In the genomic region with DNA sequence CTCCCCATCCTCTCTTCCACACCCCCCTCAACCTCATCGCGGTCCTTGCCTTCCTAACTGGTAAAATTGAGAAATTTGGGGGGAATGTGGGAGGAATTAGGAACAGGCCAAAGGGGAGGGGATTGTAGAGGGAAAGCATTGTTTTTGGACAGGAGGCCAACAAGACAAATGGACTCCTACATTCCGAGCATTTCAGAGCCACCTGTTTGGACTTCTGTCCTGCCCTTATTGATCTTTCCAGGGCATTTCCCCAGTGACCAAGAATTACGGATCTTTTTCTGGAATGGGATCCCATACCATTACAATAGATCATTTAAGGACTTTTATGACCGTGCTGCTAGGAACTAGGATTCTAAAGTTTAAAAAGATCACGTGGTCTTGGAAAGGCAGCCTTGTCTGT, we compare ENCODE assay signal across 2 cellular contexts.
TF ChIP-seq lines count a peak whose summit lies in the region.

No MANE protein-coding gene starts in this region.

TF ChIP-seq in K562, 482 proteins besides CTCF, POLR2A, EP300 and RAD21:
- no peak for TF ChIP-seq RUNX1 (IDR thresholded peaks at IDR 0.05; ENCODE audit: low read depth)
- TF ChIP-seq, protein P1, sequence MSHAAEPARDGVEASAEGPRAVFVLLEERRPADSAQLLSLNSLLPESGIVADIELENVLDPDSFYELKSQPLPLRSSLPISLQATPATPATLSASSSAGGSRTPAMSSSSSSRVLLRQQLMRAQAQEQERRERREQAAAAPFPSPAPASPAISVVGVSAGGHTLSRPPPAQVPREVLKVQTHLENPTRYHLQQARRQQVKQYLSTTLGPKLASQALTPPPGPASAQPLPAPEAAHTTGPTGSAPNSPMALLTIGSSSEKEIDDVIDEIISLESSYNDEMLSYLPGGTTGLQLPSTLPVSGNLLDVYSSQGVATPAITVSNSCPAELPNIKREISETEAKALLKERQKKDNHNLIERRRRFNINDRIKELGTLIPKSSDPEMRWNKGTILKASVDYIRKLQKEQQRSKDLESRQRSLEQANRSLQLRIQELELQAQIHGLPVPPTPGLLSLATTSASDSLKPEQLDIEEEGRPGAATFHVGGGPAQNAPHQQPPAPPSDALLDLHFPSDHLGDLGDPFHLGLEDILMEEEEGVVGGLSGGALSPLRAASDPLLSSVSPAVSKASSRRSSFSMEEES (CRISPR knock-in tag; IDR thresholded peaks at IDR 0.05): peak; percentile 40; the same call in 1 of the 2 replicates

TF ChIP-seq in HepG2, 621 proteins besides CTCF, POLR2A, EP300 and RAD21:
- TF ChIP-seq, protein P2, sequence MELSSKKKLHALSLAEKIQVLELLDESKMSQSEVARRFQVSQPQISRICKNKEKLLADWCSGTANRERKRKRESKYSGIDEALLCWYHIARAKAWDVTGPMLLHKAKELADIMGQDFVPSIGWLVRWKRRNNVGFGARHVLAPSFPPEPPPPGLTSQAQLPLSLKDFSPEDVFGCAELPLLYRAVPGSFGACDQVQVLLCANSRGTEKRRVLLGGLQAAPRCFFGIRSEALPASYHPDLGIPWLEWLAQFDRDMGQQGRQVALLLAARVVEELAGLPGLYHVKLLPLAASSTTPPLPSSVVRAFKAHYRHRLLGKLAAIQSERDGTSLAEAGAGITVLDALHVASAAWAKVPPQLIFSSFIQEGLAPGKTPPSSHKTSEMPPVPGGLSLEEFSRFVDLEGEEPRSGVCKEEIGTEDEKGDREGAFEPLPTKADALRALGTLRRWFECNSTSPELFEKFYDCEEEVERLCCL (CRISPR knock-in tag; IDR thresholded peaks at IDR 0.05; ENCODE audit: borderline replicate concordance): no peak
- no peak for TF ChIP-seq ZFP90 (CRISPR knock-in tag; IDR thresholded peaks at IDR 0.05; ENCODE audit: borderline replicate concordance)
- TF ChIP-seq, protein P3, sequence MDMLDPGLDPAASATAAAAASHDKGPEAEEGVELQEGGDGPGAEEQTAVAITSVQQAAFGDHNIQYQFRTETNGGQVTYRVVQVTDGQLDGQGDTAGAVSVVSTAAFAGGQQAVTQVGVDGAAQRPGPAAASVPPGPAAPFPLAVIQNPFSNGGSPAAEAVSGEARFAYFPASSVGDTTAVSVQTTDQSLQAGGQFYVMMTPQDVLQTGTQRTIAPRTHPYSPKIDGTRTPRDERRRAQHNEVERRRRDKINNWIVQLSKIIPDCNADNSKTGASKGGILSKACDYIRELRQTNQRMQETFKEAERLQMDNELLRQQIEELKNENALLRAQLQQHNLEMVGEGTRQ (IDR thresholded peaks at IDR 0.05; ENCODE audit: low read depth, low read length): peak; percentile 22; the same call in 1 of the 2 replicates
- TF ChIP-seq, protein P3 (CRISPR knock-in tag; IDR thresholded peaks at IDR 0.05; ENCODE audit: borderline replicate concordance): no peak
- TF ChIP-seq SAFB2 (CRISPR knock-in tag; IDR thresholded peaks at IDR 0.05; ENCODE audit: borderline replicate concordance, low read depth): no peak
- TF ChIP-seq, protein P4, sequence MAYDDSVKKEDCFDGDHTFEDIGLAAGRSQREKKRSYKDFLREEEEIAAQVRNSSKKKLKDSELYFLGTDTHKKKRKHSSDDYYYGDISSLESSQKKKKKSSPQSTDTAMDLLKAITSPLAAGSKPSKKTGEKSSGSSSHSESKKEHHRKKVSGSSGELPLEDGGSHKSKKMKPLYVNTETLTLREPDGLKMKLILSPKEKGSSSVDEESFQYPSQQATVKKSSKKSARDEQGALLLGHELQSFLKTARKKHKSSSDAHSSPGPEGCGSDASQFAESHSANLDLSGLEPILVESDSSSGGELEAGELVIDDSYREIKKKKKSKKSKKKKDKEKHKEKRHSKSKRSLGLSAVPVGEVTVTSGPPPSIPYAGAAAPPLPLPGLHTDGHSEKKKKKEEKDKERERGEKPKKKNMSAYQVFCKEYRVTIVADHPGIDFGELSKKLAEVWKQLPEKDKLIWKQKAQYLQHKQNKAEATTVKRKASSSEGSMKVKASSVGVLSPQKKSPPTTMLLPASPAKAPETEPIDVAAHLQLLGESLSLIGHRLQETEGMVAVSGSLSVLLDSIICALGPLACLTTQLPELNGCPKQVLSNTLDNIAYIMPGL (CRISPR knock-in tag; IDR thresholded peaks at IDR 0.05; ENCODE audit: borderline replicate concordance in 1 of 2, low read depth in 1 of 2): no peak
- TF ChIP-seq JARID2 (CRISPR knock-in tag; IDR thresholded peaks at IDR 0.05; ENCODE audit: insufficient replicate concordance): no peak
- TF ChIP-seq HDAC2 (CRISPR knock-in tag; IDR thresholded peaks at IDR 0.05): no peak
- TF ChIP-seq RBM39 (IDR thresholded peaks at IDR 0.05; ENCODE audit: low read depth, low read length, poor library complexity, severe bottlenecking): no peak
- no peak for TF ChIP-seq ZNF703 (CRISPR knock-in tag; IDR thresholded peaks at IDR 0.05; ENCODE audit: borderline replicate concordance)
- TF ChIP-seq FOXC1 (CRISPR knock-in tag; IDR thresholded peaks at IDR 0.05; ENCODE audit: borderline replicate concordance): no peak
- no peak for TF ChIP-seq NFYB (CRISPR knock-in tag; IDR thresholded peaks at IDR 0.05)
- TF ChIP-seq KDM5A (IDR thresholded peaks at IDR 0.05; ENCODE audit: borderline replicate concordance, low read length): no peak
- TF ChIP-seq ATF1 (CRISPR knock-in tag; IDR thresholded peaks at IDR 0.05): no peak
- TF ChIP-seq ZNF33B (CRISPR knock-in tag; IDR thresholded peaks at IDR 0.05): no peak
- TF ChIP-seq, protein P5, sequence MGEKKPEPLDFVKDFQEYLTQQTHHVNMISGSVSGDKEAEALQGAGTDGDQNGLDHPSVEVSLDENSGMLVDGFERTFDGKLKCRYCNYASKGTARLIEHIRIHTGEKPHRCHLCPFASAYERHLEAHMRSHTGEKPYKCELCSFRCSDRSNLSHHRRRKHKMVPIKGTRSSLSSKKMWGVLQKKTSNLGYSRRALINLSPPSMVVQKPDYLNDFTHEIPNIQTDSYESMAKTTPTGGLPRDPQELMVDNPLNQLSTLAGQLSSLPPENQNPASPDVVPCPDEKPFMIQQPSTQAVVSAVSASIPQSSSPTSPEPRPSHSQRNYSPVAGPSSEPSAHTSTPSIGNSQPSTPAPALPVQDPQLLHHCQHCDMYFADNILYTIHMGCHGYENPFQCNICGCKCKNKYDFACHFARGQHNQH (CRISPR knock-in tag; IDR thresholded peaks at IDR 0.05): no peak
- TF ChIP-seq, protein P6, sequence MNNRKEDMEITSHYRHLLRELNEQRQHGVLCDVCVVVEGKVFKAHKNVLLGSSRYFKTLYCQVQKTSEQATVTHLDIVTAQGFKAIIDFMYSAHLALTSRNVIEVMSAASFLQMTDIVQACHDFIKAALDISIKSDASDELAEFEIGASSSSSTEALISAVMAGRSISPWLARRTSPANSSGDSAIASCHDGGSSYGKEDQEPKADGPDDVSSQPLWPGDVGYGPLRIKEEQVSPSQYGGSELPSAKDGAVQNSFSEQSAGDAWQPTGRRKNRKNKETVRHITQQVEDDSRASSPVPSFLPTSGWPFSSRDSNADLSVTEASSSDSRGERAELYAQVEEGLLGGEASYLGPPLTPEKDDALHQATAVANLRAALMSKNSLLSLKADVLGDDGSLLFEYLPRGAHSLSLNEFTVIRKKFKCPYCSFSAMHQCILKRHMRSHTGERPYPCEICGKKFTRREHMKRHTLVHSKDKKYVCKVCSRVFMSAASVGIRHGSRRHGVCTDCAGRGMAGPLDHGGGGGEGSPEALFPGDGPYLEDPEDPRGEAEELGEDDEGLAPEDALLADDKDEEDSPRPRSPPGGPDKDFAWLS (CRISPR knock-in tag; IDR thresholded peaks at IDR 0.05; ENCODE audit: borderline replicate concordance): no peak
- no peak for TF ChIP-seq YY1 (IDR thresholded peaks at IDR 0.05; ENCODE audit: insufficient read depth, insufficient replicate concordance, low read depth, low read length)
- 0 out of 2 replicates have a peak, but pooled peaks have one; percentile 12 for TF ChIP-seq RAD51 (IDR thresholded peaks at IDR 0.05; ENCODE audit: borderline replicate concordance)
- TF ChIP-seq SOX6 (IDR thresholded peaks at IDR 0.05): no peak
- TF ChIP-seq SOX6 (CRISPR knock-in tag; IDR thresholded peaks at IDR 0.05): peak; percentile 57
- TF ChIP-seq YEATS4 (CRISPR knock-in tag; IDR thresholded peaks at IDR 0.05; ENCODE audit: borderline replicate concordance): no peak
- TF ChIP-seq ZNF225 (CRISPR knock-in tag; IDR thresholded peaks at IDR 0.05): no peak
- no peak for TF ChIP-seq MYNN (CRISPR knock-in tag; IDR thresholded peaks at IDR 0.05; ENCODE audit: low read depth)
- no peak for TF ChIP-seq TCF7 (IDR thresholded peaks at IDR 0.05; ENCODE audit: low read depth)
- no peak for TF ChIP-seq ZNF607 (CRISPR knock-in tag; IDR thresholded peaks at IDR 0.05; ENCODE audit: borderline replicate concordance)
- no peak for TF ChIP-seq AGO1 (IDR thresholded peaks at IDR 0.05; ENCODE audit: low read depth, low read length, poor library complexity, severe bottlenecking)
- TF ChIP-seq, protein P7, sequence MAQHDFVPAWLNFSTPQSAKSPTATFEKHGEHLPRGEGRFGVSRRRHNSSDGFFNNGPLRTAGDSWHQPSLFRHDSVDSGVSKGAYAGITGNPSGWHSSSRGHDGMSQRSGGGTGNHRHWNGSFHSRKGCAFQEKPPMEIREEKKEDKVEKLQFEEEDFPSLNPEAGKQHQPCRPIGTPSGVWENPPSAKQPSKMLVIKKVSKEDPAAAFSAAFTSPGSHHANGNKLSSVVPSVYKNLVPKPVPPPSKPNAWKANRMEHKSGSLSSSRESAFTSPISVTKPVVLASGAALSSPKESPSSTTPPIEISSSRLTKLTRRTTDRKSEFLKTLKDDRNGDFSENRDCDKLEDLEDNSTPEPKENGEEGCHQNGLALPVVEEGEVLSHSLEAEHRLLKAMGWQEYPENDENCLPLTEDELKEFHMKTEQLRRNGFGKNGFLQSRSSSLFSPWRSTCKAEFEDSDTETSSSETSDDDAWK (CRISPR knock-in tag; IDR thresholded peaks at IDR 0.05): no peak
- 0 out of 2 replicates have a peak, but pooled peaks have one; percentile 14 for TF ChIP-seq HNF4A (CRISPR knock-in tag; IDR thresholded peaks at IDR 0.05)
- TF ChIP-seq, protein P8, sequence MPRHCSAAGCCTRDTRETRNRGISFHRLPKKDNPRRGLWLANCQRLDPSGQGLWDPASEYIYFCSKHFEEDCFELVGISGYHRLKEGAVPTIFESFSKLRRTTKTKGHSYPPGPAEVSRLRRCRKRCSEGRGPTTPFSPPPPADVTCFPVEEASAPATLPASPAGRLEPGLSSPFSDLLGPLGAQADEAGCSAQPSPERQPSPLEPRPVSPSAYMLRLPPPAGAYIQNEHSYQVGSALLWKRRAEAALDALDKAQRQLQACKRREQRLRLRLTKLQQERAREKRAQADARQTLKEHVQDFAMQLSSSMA (CRISPR knock-in tag; IDR thresholded peaks at IDR 0.05): no peak
- TF ChIP-seq ARHGAP35 (CRISPR knock-in tag; IDR thresholded peaks at IDR 0.05; ENCODE audit: borderline replicate concordance): no peak
- TF ChIP-seq ZNF124 (CRISPR knock-in tag; IDR thresholded peaks at IDR 0.05): no peak
- TF ChIP-seq TEAD3 (CRISPR knock-in tag; optimal IDR thresholded peaks at IDR 0.05; ENCODE audit: borderline replicate concordance): peak; percentile 65
- TF ChIP-seq PRMT3 (CRISPR knock-in tag; IDR thresholded peaks at IDR 0.05; ENCODE audit: borderline replicate concordance, low read depth): no peak
- TF ChIP-seq, protein P9, sequence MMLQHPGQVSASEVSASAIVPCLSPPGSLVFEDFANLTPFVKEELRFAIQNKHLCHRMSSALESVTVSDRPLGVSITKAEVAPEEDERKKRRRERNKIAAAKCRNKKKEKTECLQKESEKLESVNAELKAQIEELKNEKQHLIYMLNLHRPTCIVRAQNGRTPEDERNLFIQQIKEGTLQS (CRISPR knock-in tag; IDR thresholded peaks at IDR 0.05): no peak
- TF ChIP-seq GTF2F1 (IDR thresholded peaks at IDR 0.05; ENCODE audit: low read length): no peak
- no peak for TF ChIP-seq NPAS2 (CRISPR knock-in tag; IDR thresholded peaks at IDR 0.05; ENCODE audit: borderline replicate concordance)
- TF ChIP-seq KDM5B (CRISPR knock-in tag; IDR thresholded peaks at IDR 0.05; ENCODE audit: borderline replicate concordance): no peak
- TF ChIP-seq ZNF235 (CRISPR knock-in tag; IDR thresholded peaks at IDR 0.05; ENCODE audit: borderline replicate concordance): no peak
TF ChIP-seq in HepG2: peak in this region for 5.
